ENCODE assay signal across 1 cellular context in genomic region chr9:15416880-15417279, GRCh38.
TF ChIP-seq lines count a peak whose summit lies in the region.

No MANE protein-coding gene starts in this region.

TF ChIP-seq in GM23338, 12 proteins besides CTCF, POLR2A, EP300 and RAD21 (continued from another document):
- TF ChIP-seq REST (IDR thresholded peaks at IDR 0.05; ENCODE audit: unreplicated experiment) (no peak), EZH2 (IDR thresholded peaks at IDR 0.05; ENCODE audit: low read depth, unreplicated experiment) (no peak)
TF ChIP-seq in GM23338: peak in this region for 0.
